Comparison of ENCODE assay signal across 11 cellular contexts in the genomic region with DNA sequence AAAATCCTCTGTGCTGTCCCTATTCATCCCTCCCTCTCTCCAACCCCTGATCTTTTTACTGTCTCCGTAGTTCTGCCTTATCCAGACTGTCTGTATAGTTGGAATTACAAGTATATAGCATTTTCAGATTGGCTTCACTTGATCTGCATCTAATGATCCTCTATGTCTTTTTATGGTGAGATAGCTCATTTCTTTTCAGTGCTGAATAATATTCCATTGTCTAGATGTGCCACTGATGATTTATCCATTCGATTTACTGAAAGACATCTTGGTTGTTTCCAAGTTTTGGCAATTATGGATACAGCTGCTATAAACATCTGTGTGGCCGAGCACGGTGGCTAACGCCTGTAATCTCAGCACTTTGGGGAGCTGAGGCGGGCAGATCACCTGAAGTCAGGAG. TPM values are rescaled to one million over a fixed set of nuclear protein-coding genes. Genes with fewer than 3 reads are reported as not detected.
"Had no signal": no experiment of that assay in that cellular context is flagged by ENCODE, and none has a peak within 500 bp of the region (broad histone marks: within the 10 kb centered on the region; RNA-seq: fewer than 3 reads in every experiment).

No MANE protein-coding gene starts in this region.

- H3K4me3 Mint-ChIP-seq: IgD-negative memory B cell had no signal

- ATAC-seq: HepG2 had no signal

- H3K9ac ChIP-seq: KMS-11 had no signal

- H3K9me3 Mint-ChIP-seq: IgD-negative memory B cell had no signal

- H3K27ac Mint-ChIP-seq: IgD-negative memory B cell had no signal

- DNase-seq: IMR-90, Karpas-422, KBM-7, KG1 had no signal

- H3K27ac ChIP-seq: HL-60, KMS-11 had no signal

- FAIRE-seq: HepG2, HTR-8/SVneo had no signal

- H3K27me3 Mint-ChIP-seq: IgD-negative memory B cell had no signal

- H3K4me2 ChIP-seq: KMS-11 had no signal

RNA-seq across cellular contexts. Expression of gene IRGC, which starts 19.1 kb away (rescaled TPM):
- total RNA-seq: HepG2, HT1080, IMR-90 had no signal
- polyA plus RNA-seq: HepG2, IgD-negative memory B cell, IMR-90 had no signal

RNA-seq across cellular contexts. Expression of gene KCNN4, which starts 45.8 kb away (rescaled TPM):
- total RNA-seq: HT-29 had no signal
